Comparison of ENCODE assay signal across 9 cellular contexts in genomic region chr11:6249822-6250555, GRCh38. TPM values are rescaled to one million over a fixed set of nuclear protein-coding genes. Genes with fewer than 3 reads are reported as not detected.
DNase-seq lines count a peak whose midpoint lies in the region; ATAC-seq, FAIRE-seq and TF ChIP-seq lines count a peak whose summit lies in the region.
"Had no signal": no experiment of that assay in that cellular context is flagged by ENCODE, and none has a peak within 500 bp of the region (broad histone marks: within the 10 kb centered on the region; RNA-seq: fewer than 3 reads in every experiment).

No MANE protein-coding gene starts in this region.

- H3K9me2 ChIP-seq in OCI-LY7 (ENCODE audit: insufficient read depth, low read length) = no peaks in the 10 kb centered on the region

- no peaks in the 10 kb centered on the region for H3K4me1 Mint-ChIP-seq in stimulated activated naive B cell treated with anti-CD40 and anti-IgM and Interleukin-4, amounts not matched to agents 10 μg/mL and 1 μg/mL and 100 μg/mL, for 72 hours

- in situ Hi-C loops in mammary epithelial cell (cut with MboI; ENCODE audit: low sequenced_read_pairs in 2 of 2) = loop anchor here in 1 of 2 donors (10.0 kb wide), 1 partner anchor 65 kb away; no protein-coding TSS in a partner anchor

- H3K4me3 ChIP-seq in mammary epithelial cell (replicated peaks in 1 of 3; ENCODE audit: insufficient read depth in 1 of 3, low read depth in 2 of 3, low read length in 3 of 3) = no peak overlapping the region
- H3K4me3 ChIP-seq in pancreas = no peak overlapping the region
- no peak overlapping the region for H3K4me3 ChIP-seq in OCI-LY7 (ENCODE audit: low read depth, low read length, poor library complexity, severe bottlenecking)

- no peak overlapping the region for H3K4me3 Mint-ChIP-seq in stimulated activated naive B cell treated with anti-CD40 and anti-IgM and Interleukin-4, amounts not matched to agents 10 μg/mL and 1 μg/mL and 100 μg/mL, for 72 hours
- H3K4me3 Mint-ChIP-seq: activated naive CD4-positive, alpha-beta T cell treated with anti-CD3 and anti-CD28 coated beads for 36 hours had no signal

- CTCF ChIA-PET in mammary epithelial cell (lab: Charles Lee; ENCODE audit: low non-redundant PET) = interaction anchor here (0.6 to 1.1 kb wide), 3 partner anchors 14 to 113 kb away, joined by 3 to 6 read pairs (median 3); no protein-coding TSS in a partner anchor
- CTCF ChIA-PET in OCI-LY7 (lab: Charles Lee; ENCODE audit: unreplicated experiment) = no interaction called here

- H3K27ac ChIP-seq in mammary epithelial cell (ENCODE audit: insufficient read depth, low read depth, low read length) (no peak overlapping the region), pancreas (peak overlapping the region; percentile 28 to 70 (median 49)), OCI-LY7 (ENCODE audit: low read depth, low read length, poor library complexity, severe bottlenecking) (no peak overlapping the region)

- DNase-seq in HPDE6-E6E7 (ENCODE audit: extremely low spot score) (peak; percentile 63), mammary epithelial cell (peak; percentile 77), pancreas (peak; percentile 84 to 93 (median 90)), OCI-LY7 (ENCODE audit: low spot score) (no peak), T-helper 9 cell (no peak)
- DNase-seq in stimulated activated naive B cell treated with anti-CD40 and anti-IgM and Interleukin-4, amounts not matched to agents 10 μg/mL and 1 μg/mL and 100 μg/mL, for 72 hours = no peak
- DNase-seq: activated naive CD4-positive, alpha-beta T cell treated with anti-CD3 and anti-CD28 coated beads for 36 hours; NCI-H1694 had no signal

- no TSS peak for BruUV-seq in mammary epithelial cell (replicated peaks; lab: Mats Ljungman, UMichigan)
- no TSS peak for BruUV-seq in OCI-LY7 (replicated peaks; lab: Mats Ljungman, UMichigan)

- H2AFZ ChIP-seq in mammary epithelial cell (ENCODE audit: low read depth, low read length) (no peak overlapping the region), OCI-LY7 (ENCODE audit: low read length) (no peak overlapping the region)

- H3K79me2 ChIP-seq in mammary epithelial cell (ENCODE audit: insufficient read depth, low read length) (no peaks in the 10 kb centered on the region), OCI-LY7 (ENCODE audit: insufficient read depth, low read depth, low read length) (no peaks in the 10 kb centered on the region)

- no peak overlapping the region for H3K4me2 ChIP-seq in mammary epithelial cell (ENCODE audit: insufficient read depth, low read depth, low read length)
- no peak overlapping the region for H3K4me2 ChIP-seq in OCI-LY7 (ENCODE audit: low read length)

- H3K27me3 ChIP-seq in mammary epithelial cell (ENCODE audit: insufficient read depth, low read length) = no peaks in the 10 kb centered on the region
- no peaks in the 10 kb centered on the region for H3K27me3 ChIP-seq in pancreas

- peaks cover 0 to 1% of the 10 kb centered on the region in 2 donors for H3K9me3 Mint-ChIP-seq in stimulated activated naive B cell treated with anti-CD40 and anti-IgM and Interleukin-4, amounts not matched to agents 10 μg/mL and 1 μg/mL and 100 μg/mL, for 72 hours
- H3K9me3 Mint-ChIP-seq: activated naive CD4-positive, alpha-beta T cell treated with anti-CD3 and anti-CD28 coated beads for 36 hours had no signal

- H3K27me3 Mint-ChIP-seq in stimulated activated naive B cell treated with anti-CD40 and anti-IgM and Interleukin-4, amounts not matched to agents 10 μg/mL and 1 μg/mL and 100 μg/mL, for 72 hours = peaks cover 0 to 11% of the 10 kb centered on the region in 2 donors

- WGBS in mammary epithelial cell (ENCODE audit: low coverage, missing lambda C conversion rate) = 48% methylated on average over 3 of the region's 3 CpGs
- WGBS in pancreas, 2 donors = 18 to 25% methylated on average over 3 of the region's 3 CpGs

- TF ChIP-seq CTCF in mammary epithelial cell (conservative IDR thresholded peaks at IDR 0.05 in 1 of 2, IDR thresholded peaks at IDR 0.05 in 1 of 2; ENCODE audit: extremely low read depth in 1 of 2, insufficient read depth in 1 of 2, low read depth in 1 of 2, low read length in 2 of 2) (no peak), pancreas (IDR thresholded peaks at IDR 0.05) (no peak), OCI-LY7 (conservative IDR thresholded peaks at IDR 0.05; ENCODE audit: low read length) (no peak)

- POLR2A ChIA-PET in OCI-LY7 (lab: Charles Lee) = interaction anchor here (0.6 to 1.2 kb wide), 3 partner anchors 9 to 148 kb away, joined by 5 to 16 read pairs (median 7); no protein-coding TSS in a partner anchor

- H3K27ac Mint-ChIP-seq in stimulated activated naive B cell treated with anti-CD40 and anti-IgM and Interleukin-4, amounts not matched to agents 10 μg/mL and 1 μg/mL and 100 μg/mL, for 72 hours = no peak overlapping the region
- H3K27ac Mint-ChIP-seq: activated naive CD4-positive, alpha-beta T cell treated with anti-CD3 and anti-CD28 coated beads for 36 hours had no signal

- intact Hi-C loops in mammary epithelial cell (cut with micrococcal nuclease) = loop anchor here (5.0 kb wide), 1 partner anchor 47 kb away; no protein-coding TSS in a partner anchor
- intact Hi-C loops in pancreas (cut with DNase I) = loop anchor here in 1 of 3 donors (10.0 kb wide), 1 partner anchor 45 kb away; no protein-coding TSS in a partner anchor
- intact Hi-C loops in OCI-LY7 (cut with micrococcal nuclease; ENCODE audit: unreplicated experiment) = no loop called here

- no peaks in the 10 kb centered on the region for H3K36me3 Mint-ChIP-seq in stimulated activated naive B cell treated with anti-CD40 and anti-IgM and Interleukin-4, amounts not matched to agents 10 μg/mL and 1 μg/mL and 100 μg/mL, for 72 hours

- FAIRE-seq in pancreas (lab: Jason Lieb, UNC) = no peak

- H3K4me1 ChIP-seq in mammary epithelial cell (ENCODE audit: insufficient read depth, low read length) = no peaks in the 10 kb centered on the region
- peaks cover 10 to 33% (median 31%) of the 10 kb centered on the region in 3 donors for H3K4me1 ChIP-seq in pancreas
- H3K4me1 ChIP-seq in OCI-LY7 (ENCODE audit: insufficient read depth, low read length, poor library complexity, severe bottlenecking) = no peaks in the 10 kb centered on the region

- dilution Hi-C loops in mammary epithelial cell (cut with HindIII; ENCODE audit: low sequenced_read_pairs) = loop anchor here (10.0 kb wide), 1 partner anchor 55 kb away; no protein-coding TSS in a partner anchor

- no peak overlapping the region for H3K9ac ChIP-seq in mammary epithelial cell (ENCODE audit: insufficient read depth, low read length)

- no peaks in the 10 kb centered on the region for H3K9me3 ChIP-seq in mammary epithelial cell (replicated peaks; ENCODE audit: insufficient read depth, low read length)
- no peaks in the 10 kb centered on the region for H3K9me3 ChIP-seq in pancreas
- H3K9me3 ChIP-seq in OCI-LY7 (ENCODE audit: low read length) = no peaks in the 10 kb centered on the region

- peak; percentile 51 to 80 (median 62) for ATAC-seq in pancreas
- ATAC-seq in stimulated activated naive B cell treated with anti-CD40 and anti-IgM and Interleukin-4, amounts not matched to agents 10 μg/mL and 1 μg/mL and 100 μg/mL, for 72 hours (replicated peaks) = no peak

- no peaks in the 10 kb centered on the region for H3K36me3 ChIP-seq in mammary epithelial cell (ENCODE audit: insufficient read depth, low read length)
- no peaks in the 10 kb centered on the region for H3K36me3 ChIP-seq in pancreas
- H3K36me3 ChIP-seq in OCI-LY7 (ENCODE audit: insufficient read depth, low read length) = no peaks in the 10 kb centered on the region

- no peaks in the 10 kb centered on the region for H4K20me1 ChIP-seq in mammary epithelial cell (ENCODE audit: insufficient read depth, low read length)
- H4K20me1 ChIP-seq in OCI-LY7 (ENCODE audit: insufficient read depth, low read length) = no peaks in the 10 kb centered on the region

RNA-seq across cellular contexts. Expression of gene CCKBR, which starts 9.6 kb away (rescaled TPM):
- not detected for total RNA-seq in mammary epithelial cell
- not detected for polyA plus RNA-seq in mammary epithelial cell
- polyA minus RNA-seq in mammary epithelial cell = not detected
- total RNA-seq in pancreas = 10 to 100 TPM in 2 of 6 donors, 1 to 10 TPM in 4; 1.3 to 19.7 (median 3.1) TPM
- polyA plus RNA-seq in pancreas = 1 to 10 TPM; 2.5 to 7.7 TPM
- not detected in 2 replicates for total RNA-seq in OCI-LY7 (2014; rRNA removed; shearing (Covaris generic))
- total RNA-seq in OCI-LY7 (2022) = not detected in 2 replicates
- total RNA-seq: activated naive CD4-positive, alpha-beta T cell treated with anti-CD3 and anti-CD28 coated beads for 36 hours; osteocyte had no signal

RNA-seq across cellular contexts. Expression of gene CNGA4, which starts 11.1 kb away (rescaled TPM):
- total RNA-seq in mammary epithelial cell (under 1 TPM; 0.17 to 0.38 TPM), pancreas (under 1 TPM; 0.12 to 0.28 (median 0.22) TPM), OCI-LY7 (2022) (0.97 and 1.0 TPM in 2 replicates)
- polyA plus RNA-seq in mammary epithelial cell (0.06 TPM), pancreas (under 1 TPM; 0.14 to 0.46 TPM)
- polyA minus RNA-seq in mammary epithelial cell = 10.4 TPM
- 0.28 and 0.67 TPM in 2 replicates for total RNA-seq in OCI-LY7 (2014; rRNA removed; shearing (Covaris generic))
- total RNA-seq: osteocyte had no signal

RNA-seq across cellular contexts. Expression of gene FHIP1B, which starts 15.6 kb away (rescaled TPM):
- total RNA-seq in mammary epithelial cell (10 to 100 TPM; 24.4 to 29.7 TPM), pancreas (10 to 100 TPM; 13.0 to 28.1 (median 18.4) TPM), OCI-LY7 (2022) (19.9 and 21.2 TPM in 2 replicates)
- polyA plus RNA-seq in mammary epithelial cell (17.1 TPM), pancreas (10 to 100 TPM; 74.3 to 82.9 TPM)
- 20.0 TPM for polyA minus RNA-seq in mammary epithelial cell
- 15.7 and 20.1 TPM in 2 replicates for total RNA-seq in OCI-LY7 (2014; rRNA removed; shearing (Covaris generic))

RNA-seq across cellular contexts. Expression of gene C11orf42, which starts 44.6 kb away (rescaled TPM):
- total RNA-seq in mammary epithelial cell = not detected
- not detected for polyA plus RNA-seq in mammary epithelial cell
- not detected for polyA minus RNA-seq in mammary epithelial cell
- total RNA-seq in pancreas = not detected
- not detected for polyA plus RNA-seq in pancreas
- total RNA-seq in OCI-LY7 (2014; rRNA removed; shearing (Covaris generic)) = not detected in 2 replicates
- total RNA-seq in OCI-LY7 (2022) = not detected in 2 replicates
- total RNA-seq: activated naive CD4-positive, alpha-beta T cell treated with anti-CD3 and anti-CD28 coated beads for 36 hours; osteocyte had no signal

RNA-seq across cellular contexts. Expression of gene OR52W1, which starts 51.0 kb away (rescaled TPM):
- total RNA-seq in mammary epithelial cell = not detected
- polyA plus RNA-seq in mammary epithelial cell = not detected
- polyA minus RNA-seq in mammary epithelial cell = not detected
- not detected for total RNA-seq in pancreas
- polyA plus RNA-seq in pancreas = not detected
- total RNA-seq in OCI-LY7 (2014; rRNA removed; shearing (Covaris generic)) = not detected in 2 replicates
- not detected in 2 replicates for total RNA-seq in OCI-LY7 (2022)
- total RNA-seq: activated naive CD4-positive, alpha-beta T cell treated with anti-CD3 and anti-CD28 coated beads for 36 hours; osteocyte had no signal

Comparison
In these comparisons a context has a peak if more than half of its experiments do, and no peak if none do; other contexts are left out.
1. DNase-seq: peak in HPDE6-E6E7 (single experiment), mammary epithelial cell (single experiment) and pancreas (6 of 6); none in stimulated activated naive B cell treated with anti-CD40 and anti-IgM and Interleukin-4, amounts not matched to agents 10 μg/mL and 1 μg/mL and 100 μg/mL, for 72 hours (single experiment), OCI-LY7 (single experiment) and T-helper 9 cell (single experiment).
2. H3K27ac ChIP-seq: peak in pancreas (4 of 4); none in mammary epithelial cell (single experiment) and OCI-LY7 (single experiment).
3. ATAC-seq: peak in pancreas (4 of 4); none in stimulated activated naive B cell treated with anti-CD40 and anti-IgM and Interleukin-4, amounts not matched to agents 10 μg/mL and 1 μg/mL and 100 μg/mL, for 72 hours (0 of 2).